In the genomic region with DNA sequence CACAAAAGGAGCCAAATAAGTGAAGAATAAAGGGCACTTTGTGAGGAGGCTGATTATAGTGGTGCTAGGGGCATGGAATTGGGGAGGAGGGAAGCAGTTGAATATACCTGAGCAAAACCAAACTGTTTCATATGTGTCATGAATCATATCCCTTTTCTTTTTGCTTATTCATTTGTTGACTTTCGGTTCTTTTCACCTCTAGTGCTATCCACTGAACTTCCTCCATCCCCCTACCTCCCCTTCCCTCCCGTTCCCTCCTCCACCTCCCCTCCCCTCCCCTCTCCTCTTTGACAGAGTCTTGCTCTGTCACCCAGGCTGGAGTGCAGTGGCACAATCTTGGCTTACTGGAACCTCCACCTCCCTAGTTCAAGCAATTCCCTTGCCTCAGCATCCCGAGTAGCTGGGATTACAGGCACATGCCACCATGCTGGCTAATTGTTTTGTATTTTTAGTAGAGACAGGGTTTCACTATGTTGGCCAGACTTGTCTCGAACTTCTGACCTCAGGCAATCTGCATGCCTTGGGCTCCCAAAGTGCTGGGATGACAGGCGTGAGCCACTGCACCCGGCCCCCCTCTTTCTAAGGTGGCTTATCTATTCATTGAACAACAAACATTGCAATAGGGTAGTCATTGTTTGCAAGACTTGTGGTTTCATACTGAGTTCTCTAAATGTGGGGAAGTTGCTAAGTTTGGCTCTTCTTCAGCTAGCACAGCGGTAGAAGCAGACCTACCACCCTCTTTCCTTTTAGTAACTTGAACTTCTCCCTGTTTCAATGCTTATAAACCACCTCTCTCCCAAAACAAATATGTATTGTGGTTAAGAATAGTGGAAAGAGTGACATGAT, we compare ENCODE assay signal across 8 cellular contexts.
A peak's percentile ranks its signal among the peaks of the same experiment; 100 is the strongest.
DNase-seq lines count a peak whose midpoint lies in the region; ATAC-seq, FAIRE-seq and TF ChIP-seq lines count a peak whose summit lies in the region.

No MANE protein-coding gene starts in this region.

- 24 to 48% (median 42%) methylated on average over 7 of the region's 7 CpGs for WGBS in stomach, 5 donors

- peaks cover 3% of the 10 kb centered on the region for H3K9me3 Mint-ChIP-seq in nephron progenitor cell

- TF ChIP-seq EP300 in stomach (IDR thresholded peaks at IDR 0.05), result no peak

- no peak overlapping the region for H3K4me3 ChIP-seq in Jurkat, Clone E6-1 (ENCODE audit: low read length)
- H3K4me3 ChIP-seq in bronchial epithelial cell (ENCODE audit: low read depth, low read length) (no peak overlapping the region), stomach (no peak overlapping the region)

- no peaks in the 10 kb centered on the region for H3K9me3 ChIP-seq in stomach

- H3K36me3 ChIP-seq in bronchial epithelial cell (ENCODE audit: control insufficient read depth, insufficient read depth, low read length), result no peaks in the 10 kb centered on the region
- no peaks in the 10 kb centered on the region for H3K36me3 ChIP-seq in stomach

- no peak overlapping the region for H3K4me3 Mint-ChIP-seq in nephron progenitor cell

- no peaks in the 10 kb centered on the region for H3K4me1 Mint-ChIP-seq in nephron progenitor cell

- intact Hi-C loops in stomach (cut with DNase I; ENCODE audit: low total_unique reads), result no loop called here

- H3K4me1 ChIP-seq in stomach, result peaks cover 6 to 21% (median 15%) of the 10 kb centered on the region in 4 donors

- DNase-seq in Jurkat, Clone E6-1 (ENCODE audit: low read depth, low spot score), result peak; percentile 20
- DNase-seq in bronchial epithelial cell (ENCODE audit: low read depth) (peak; percentile 85), stomach (peak; percentile 47), OCI-M2 (lab: John Stamatoyannopoulos, UW; ENCODE audit: unreplicated experiment) (no peak), NCI-H748 (lab: John Stamatoyannopoulos, UW; ENCODE audit: unreplicated experiment) (no peak), nephron progenitor cell (no peak)

- H3K36me3 Mint-ChIP-seq in nephron progenitor cell (ENCODE audit: low read depth), result no peaks in the 10 kb centered on the region

- no peak for TF ChIP-seq POLR2A in stomach (IDR thresholded peaks at IDR 0.05)

- H3K27ac Mint-ChIP-seq in nephron progenitor cell, result no peak overlapping the region

- peak; percentile 90 for ATAC-seq in GM18511 (IDR thresholded peaks at IDR 0.05; ENCODE audit: unreplicated experiment)
- ATAC-seq in GM21717 (IDR thresholded peaks at IDR 0.05; ENCODE audit: unreplicated experiment), result peak; percentile 91

- TF ChIP-seq CTCF in bronchial epithelial cell (IDR thresholded peaks at IDR 0.05; ENCODE audit: insufficient read depth, low read length, severe bottlenecking) (no peak), stomach (IDR thresholded peaks at IDR 0.05) (no peak), nephron progenitor cell (IDR thresholded peaks at IDR 0.05) (no peak)

- H3K27ac ChIP-seq in stomach, result peak overlapping the region; percentile 29 to 75 (median 46)

- H3K27me3 Mint-ChIP-seq in nephron progenitor cell (ENCODE audit: low read depth, poor library complexity), result no peaks in the 10 kb centered on the region

- peaks cover 1% of the 10 kb centered on the region for H3K27me3 ChIP-seq in bronchial epithelial cell (ENCODE audit: control insufficient read depth, insufficient read depth, low read length)
- no peaks in the 10 kb centered on the region for H3K27me3 ChIP-seq in stomach

- no peak for FAIRE-seq in bronchial epithelial cell (lab: Jason Lieb, UNC)

Comparison
In these comparisons a context has a peak if more than half of its experiments do, and no peak if none do; other contexts are left out.
1. DNase-seq: peak in Jurkat, Clone E6-1 (single experiment), bronchial epithelial cell (single experiment) and stomach (single experiment); none in OCI-M2 (single experiment), NCI-H748 (single experiment) and nephron progenitor cell (single experiment).